ENCODE assay signal across 12 cellular contexts in the genomic region with DNA sequence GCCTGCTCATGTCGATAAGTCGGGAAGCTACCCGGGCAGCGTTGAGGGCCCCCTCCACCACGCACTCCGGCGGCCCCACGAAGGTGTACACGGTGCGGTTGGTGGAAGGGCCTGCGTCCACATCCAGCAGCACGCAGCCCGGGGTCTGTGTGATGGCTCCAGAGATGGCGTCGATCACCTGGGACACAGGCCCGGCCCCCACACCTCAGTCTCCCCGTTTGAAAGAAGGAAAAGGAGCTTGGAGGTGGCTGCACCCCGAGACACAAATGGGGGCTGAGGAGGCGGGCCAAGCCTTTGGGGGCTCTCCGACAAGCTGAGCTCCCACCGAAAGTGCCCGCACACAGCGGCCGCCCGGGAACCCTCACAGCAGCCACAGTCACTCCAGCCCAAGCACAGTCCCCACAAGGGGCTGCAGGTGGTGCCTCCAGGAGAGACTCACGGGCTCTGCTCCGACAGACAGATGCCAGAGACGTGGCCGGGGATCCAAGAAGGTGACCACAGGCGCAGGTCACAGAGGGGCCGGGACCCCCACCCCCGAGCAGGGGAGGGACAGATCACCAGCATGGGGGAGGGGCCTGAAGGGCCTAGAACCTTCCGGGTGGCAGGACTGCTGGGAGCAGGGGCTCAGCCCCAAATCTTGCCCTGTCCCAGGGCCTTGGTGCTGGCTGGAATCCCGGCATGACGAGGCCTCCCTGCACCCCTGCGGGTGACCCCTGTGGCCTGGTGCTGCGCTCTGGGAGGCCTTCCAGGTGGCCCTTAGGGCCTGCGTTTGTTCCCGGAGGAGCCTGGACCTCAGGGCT. TPM values are rescaled to one million over a fixed set of nuclear protein-coding genes. Genes with fewer than 3 reads are reported as not detected.
DNase-seq lines count a peak whose midpoint lies in the region; ATAC-seq and TF ChIP-seq lines count a peak whose summit lies in the region.
"Had no signal": no experiment of that assay in that cellular context is flagged by ENCODE, and none has a peak within 500 bp of the region (broad histone marks: within the 10 kb centered on the region; RNA-seq: fewer than 3 reads in every experiment).

No MANE protein-coding gene starts in this region.

- no peaks in the 10 kb centered on the region for H3K27me3 ChIP-seq in hepatocyte

- no peaks in the 10 kb centered on the region for H3K79me2 ChIP-seq in hepatocyte

- H4K20me1 ChIP-seq in hepatocyte (ENCODE audit: insufficient read depth, poor library complexity, severe bottlenecking): no peaks in the 10 kb centered on the region

- DNase-seq in Daoy (ENCODE audit: low read depth) (peak; percentile 2), hepatocyte (ENCODE audit: low spot score) (peak; percentile 10), posterior vena cava (ENCODE audit: low spot score) (peak; percentile 80), NCI-H446 (lab: John Stamatoyannopoulos, UW) (no peak)
- DNase-seq: activated CD4-positive, CD25-positive, alpha-beta regulatory T cell; DMS 273 treated with DMSO at 0.1 percent for 48 hours; Kasumi-1; NCI-H1436 had no signal

- intact Hi-C loops in posterior vena cava (cut with DNase I): loop anchor here (10.0 kb wide), 2 partner anchors 60 to 70 kb away; a partner anchor contains a TSS

- no peak overlapping the region for H2AFZ ChIP-seq in hepatocyte

- 96% methylated on average over 31 of the region's 39 CpGs for WGBS in hepatocyte (ENCODE audit: low lambda C conversion rate, missing lambda C conversion rate)

- H3K9me2 ChIP-seq in hepatocyte (replicated peaks; ENCODE audit: insufficient read depth): no peaks in the 10 kb centered on the region

- H3K36me3 ChIP-seq in hepatocyte (replicated peaks; ENCODE audit: insufficient read depth, low read depth): no peaks in the 10 kb centered on the region

- H3K9me3 ChIP-seq in hepatocyte (ENCODE audit: low read depth): no peaks in the 10 kb centered on the region

- TF ChIP-seq CTCF in VCaP (conservative IDR thresholded peaks at IDR 0.05): no peak
- no peak for TF ChIP-seq CTCF in hepatocyte (IDR thresholded peaks at IDR 0.05; ENCODE audit: poor library complexity)

- no peak overlapping the region for H3K4me3 ChIP-seq in hepatocyte

- ATAC-seq in GM19463 (IDR thresholded peaks at IDR 0.05; ENCODE audit: unreplicated experiment) (no peak), HG03442 (IDR thresholded peaks at IDR 0.05; ENCODE audit: unreplicated experiment) (no peak)
- no peak for ATAC-seq in activated CD4-positive, CD25-positive, alpha-beta regulatory T cell treated with anti-CD3 and anti-CD28 coated beads, Interleukin-2, amount 50 U/mL, for 24 hours

- H3K4me1 ChIP-seq in hepatocyte (ENCODE audit: insufficient read depth): peaks cover 5% of the 10 kb centered on the region

- H3K27ac ChIP-seq in VCaP: peak overlapping the region; percentile 61; the same call in 1 of the 2 replicates
- no peak overlapping the region for H3K27ac ChIP-seq in hepatocyte

- H3K4me2 ChIP-seq in hepatocyte: peak overlapping the region; percentile 80

RNA-seq across cellular contexts. Expression of a gene that starts 1.0 kb away (rescaled TPM):
- total RNA-seq in Daoy (2014; rRNA removed; shearing (Covaris generic)): 0.34 TPM in 1 of 2 replicates, not detected in the other
- 25.8 and 27.5 TPM in 2 replicates for total RNA-seq in hepatocyte
- polyA plus RNA-seq in hepatocyte: 60.9 and 76.8 TPM in 2 replicates
- total RNA-seq in posterior vena cava: 1 to 10 TPM in 1 of 2 donors, under 1 TPM in 1; 0.29 to 1.2 TPM

RNA-seq across cellular contexts. Expression of a gene that starts 29.9 kb away (rescaled TPM):
- total RNA-seq in Daoy (2014; rRNA removed; shearing (Covaris generic)): 3.9 and 8.7 TPM in 2 replicates
- total RNA-seq in hepatocyte (8.3 and 10.1 TPM in 2 replicates), posterior vena cava (10 to 100 TPM in 1 of 2 donors, 1 to 10 TPM in 1; 8.4 to 10.9 TPM)
- 24.2 and 29.9 TPM in 2 replicates for polyA plus RNA-seq in hepatocyte

RNA-seq across cellular contexts. Expression of a gene that starts 56.4 kb away (rescaled TPM):
- total RNA-seq in Daoy (2014; rRNA removed; shearing (Covaris generic)): 456 and 480 TPM in 2 replicates
- total RNA-seq in hepatocyte: 389 and 509 TPM in 2 replicates
- polyA plus RNA-seq in hepatocyte: 832 and 940 TPM in 2 replicates
- total RNA-seq in posterior vena cava: 1,000 to 10,000 TPM; 1,504 to 1,642 TPM

Comparison
In these comparisons a context has a peak if more than half of its experiments do, and no peak if none do; other contexts are left out.
1. DNase-seq: peak in Daoy (single experiment), hepatocyte (single experiment) and posterior vena cava (single experiment); none in NCI-H446 (0 of 2).
2. RNA of a gene that starts 1.0 kb away (total RNA-seq): 25.8 to 27.5 TPM in hepatocyte; 0.29 to 1.2 TPM in posterior vena cava and 0.34 TPM in Daoy; every median in the first group is over 10 times any median in the second.